8 cellular contexts compared by ENCODE assay signal in the genomic region with DNA sequence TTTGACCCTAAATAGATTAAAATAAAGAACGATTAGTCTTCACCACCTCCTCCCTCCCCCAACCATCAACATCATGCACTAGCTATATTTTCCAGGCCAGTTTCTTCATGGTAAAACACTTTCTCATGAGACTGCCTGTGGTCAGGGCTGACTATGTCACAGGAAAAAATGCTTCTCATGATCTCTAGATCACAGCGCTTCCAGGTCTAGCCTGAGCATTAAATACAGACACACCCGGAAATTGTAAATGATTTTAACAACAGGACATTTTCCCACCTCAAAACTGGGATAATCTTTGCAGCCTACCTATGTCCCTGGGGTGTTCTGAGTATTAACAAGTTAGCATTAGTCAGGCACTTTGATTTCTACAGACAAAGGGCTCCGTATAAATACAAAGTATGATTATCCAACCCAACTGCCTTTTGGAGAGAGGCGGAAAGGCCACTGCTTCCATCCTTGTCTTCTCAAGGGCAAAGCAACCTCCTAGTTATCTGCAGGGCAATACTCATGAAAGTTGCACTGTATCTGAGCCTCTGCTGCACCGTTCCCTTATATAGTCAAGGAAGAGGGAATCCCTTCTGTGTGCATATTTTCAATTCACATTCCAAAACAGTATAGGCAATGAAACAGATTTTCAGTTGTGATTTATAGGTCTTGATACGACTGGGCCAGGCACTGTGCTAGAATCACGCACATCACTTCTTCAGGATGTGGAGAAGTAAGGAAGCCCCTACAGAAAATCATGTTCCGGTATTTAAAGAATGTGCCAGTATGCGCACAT.
DNase-seq lines count a peak whose midpoint lies in the region; ATAC-seq, FAIRE-seq and TF ChIP-seq lines count a peak whose summit lies in the region.

No MANE protein-coding gene starts in this region.

- H3K27ac ChIP-seq in ACC112 (ENCODE audit: low read depth, low read length) (peak overlapping the region; percentile 95), brain microvascular endothelial cell (peak overlapping the region; percentile 96), muscle layer of colon (ENCODE audit: low read depth, low read length) (peak overlapping the region; percentile 59)

- ATAC-seq in GM18870 (IDR thresholded peaks at IDR 0.05; ENCODE audit: unreplicated experiment) (no peak), GM18907 (IDR thresholded peaks at IDR 0.05; ENCODE audit: unreplicated experiment) (no peak)

- no peaks in the 10 kb centered on the region for H3K9me3 ChIP-seq in muscle layer of colon (ENCODE audit: low read length)

- no peak for TF ChIP-seq CTCF in brain microvascular endothelial cell (IDR thresholded peaks at IDR 0.05; ENCODE audit: low read depth, low read length, missing control alignments)

- peaks cover 28% of the 10 kb centered on the region for H3K4me1 ChIP-seq in ACC112 (ENCODE audit: control insufficient read depth, insufficient read depth, low read length, unreplicated experiment)
- H3K4me1 ChIP-seq in muscle layer of colon (ENCODE audit: insufficient read depth, low read length), result peaks cover 59% of the 10 kb centered on the region

- H3K27me3 ChIP-seq in ACC112 (ENCODE audit: insufficient read depth, low read length) (no peaks in the 10 kb centered on the region), brain microvascular endothelial cell (replicated peaks) (no peaks in the 10 kb centered on the region), muscle layer of colon (ENCODE audit: control insufficient read depth in 1 of 2, insufficient read depth in 2 of 2, low read length in 2 of 2) (no peaks in the 10 kb centered on the region)

- DNase-seq in RCC 7860 (ENCODE audit: low spot score) (peak; percentile 46), brain microvascular endothelial cell (peak; percentile 93), COR-L47 (lab: John Stamatoyannopoulos, UW) (no peak), inferior parietal cortex (ENCODE audit: extremely low spot score) (no peak)

- H3K36me3 ChIP-seq in ACC112 (ENCODE audit: insufficient read depth, low read length) (no peaks in the 10 kb centered on the region), brain microvascular endothelial cell (replicated peaks) (no peaks in the 10 kb centered on the region), muscle layer of colon (ENCODE audit: insufficient read depth, low read length) (no peaks in the 10 kb centered on the region)

- H3K4me3 ChIP-seq in ACC112 (ENCODE audit: low read depth, low read length), result peak overlapping the region; percentile 88
- H3K4me3 ChIP-seq in brain microvascular endothelial cell (ENCODE audit: low read depth, low read length), result peak overlapping the region; percentile 61
- H3K4me3 ChIP-seq in muscle layer of colon (ENCODE audit: low read depth in 1 of 2, low read length in 2 of 2), result peak overlapping the region in 1 of 2 donors; percentile 79

- H2AFZ ChIP-seq in ACC112 (ENCODE audit: low read length, unreplicated experiment), result no peak overlapping the region

- FAIRE-seq in RCC 7860 (lab: Jason Lieb, UNC), result peak; percentile 35

- H3K9ac ChIP-seq in muscle layer of colon (ENCODE audit: low read length), result peak overlapping the region; percentile 62

- in situ Hi-C loops in brain microvascular endothelial cell (cut with HindIII; ENCODE audit: low pct_ligation_motif_present, low sequenced_read_pairs), result no loop called here

- H3K79me2 ChIP-seq in ACC112 (ENCODE audit: control insufficient read depth, insufficient read depth, low read length, unreplicated experiment), result peaks cover 58% of the 10 kb centered on the region

Comparison
In these comparisons a context has a peak if more than half of its experiments do, and no peak if none do; other contexts are left out.
1. DNase-seq: peak in RCC 7860 (single experiment) and brain microvascular endothelial cell (single experiment); none in COR-L47 (single experiment) and inferior parietal cortex (single experiment).
2. Peak in every context shown above with its lines, with median percentiles within 50 percentile points of each other: H3K27ac ChIP-seq.